1 cellular context compared by ENCODE assay signal in the genomic region with DNA sequence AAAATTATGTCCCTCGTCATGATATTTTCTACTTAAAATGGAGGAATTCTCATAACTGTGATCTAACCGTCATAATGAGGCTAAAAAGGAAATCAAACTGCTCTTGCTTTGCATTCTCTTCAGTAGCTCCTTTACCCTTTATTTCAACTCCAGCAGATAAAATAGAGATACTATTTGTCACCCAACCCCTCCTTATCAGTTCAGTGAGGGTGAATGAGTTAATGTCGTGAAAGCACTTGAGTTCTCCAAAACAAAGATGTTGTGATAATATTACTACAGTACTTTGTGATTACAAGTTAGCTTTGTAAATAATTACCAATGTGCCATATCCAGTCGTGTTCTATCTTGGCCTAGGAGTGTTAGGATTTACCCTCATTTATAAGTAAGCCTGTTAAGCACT.
TF ChIP-seq lines count a peak whose summit lies in the region.

No MANE protein-coding gene starts in this region.

TF ChIP-seq in H1, 55 proteins besides CTCF, POLR2A, EP300 and RAD21 (continued from another document):
- TF ChIP-seq, protein P1, sequence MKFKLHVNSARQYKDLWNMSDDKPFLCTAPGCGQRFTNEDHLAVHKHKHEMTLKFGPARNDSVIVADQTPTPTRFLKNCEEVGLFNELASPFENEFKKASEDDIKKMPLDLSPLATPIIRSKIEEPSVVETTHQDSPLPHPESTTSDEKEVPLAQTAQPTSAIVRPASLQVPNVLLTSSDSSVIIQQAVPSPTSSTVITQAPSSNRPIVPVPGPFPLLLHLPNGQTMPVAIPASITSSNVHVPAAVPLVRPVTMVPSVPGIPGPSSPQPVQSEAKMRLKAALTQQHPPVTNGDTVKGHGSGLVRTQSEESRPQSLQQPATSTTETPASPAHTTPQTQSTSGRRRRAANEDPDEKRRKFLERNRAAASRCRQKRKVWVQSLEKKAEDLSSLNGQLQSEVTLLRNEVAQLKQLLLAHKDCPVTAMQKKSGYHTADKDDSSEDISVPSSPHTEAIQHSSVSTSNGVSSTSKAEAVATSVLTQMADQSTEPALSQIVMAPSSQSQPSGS (IDR thresholded peaks at IDR 0.05; ENCODE audit: low read length) = no peak
- TF ChIP-seq POU5F1 (IDR thresholded peaks at IDR 0.05; ENCODE audit: low read depth, low read length) = no peak
- no peak for TF ChIP-seq SRF (IDR thresholded peaks at IDR 0.05; ENCODE audit: low read depth, low read length)
- no peak for TF ChIP-seq JUND (IDR thresholded peaks at IDR 0.05; ENCODE audit: low read length)
- TF ChIP-seq JUN (IDR thresholded peaks at IDR 0.05; ENCODE audit: low read depth, low read length) = no peak
- TF ChIP-seq ASH2L (IDR thresholded peaks at IDR 0.05; ENCODE audit: low read length) = no peak
- TF ChIP-seq FOSL1 (IDR thresholded peaks at IDR 0.05; ENCODE audit: insufficient read depth, low read depth, low read length) = no peak
- no peak for TF ChIP-seq RFX5 (IDR thresholded peaks at IDR 0.05; ENCODE audit: borderline replicate concordance, low read depth, low read length)
- no peak for TF ChIP-seq ZNF274 (IDR thresholded peaks at IDR 0.05; ENCODE audit: borderline replicate concordance, extremely low read depth, low read length)
- no peak for TF ChIP-seq TBP (IDR thresholded peaks at IDR 0.05; ENCODE audit: low read depth, low read length)
- no peak for TF ChIP-seq SP1 (IDR thresholded peaks at IDR 0.05; ENCODE audit: low read depth, low read length)
- TF ChIP-seq, protein P2, sequence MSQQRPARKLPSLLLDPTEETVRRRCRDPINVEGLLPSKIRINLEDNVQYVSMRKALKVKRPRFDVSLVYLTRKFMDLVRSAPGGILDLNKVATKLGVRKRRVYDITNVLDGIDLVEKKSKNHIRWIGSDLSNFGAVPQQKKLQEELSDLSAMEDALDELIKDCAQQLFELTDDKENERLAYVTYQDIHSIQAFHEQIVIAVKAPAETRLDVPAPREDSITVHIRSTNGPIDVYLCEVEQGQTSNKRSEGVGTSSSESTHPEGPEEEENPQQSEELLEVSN (IDR thresholded peaks at IDR 0.05) = no peak
- TF ChIP-seq GTF2F1 (IDR thresholded peaks at IDR 0.05; ENCODE audit: borderline replicate concordance, low read depth, low read length) = no peak
